1 cellular context compared by ENCODE assay signal in genomic region chr9:91117959-91118651, GRCh38.
TF ChIP-seq lines count a peak whose summit lies in the region.

No MANE protein-coding gene starts in this region.

TF ChIP-seq in WTC11, 78 proteins besides CTCF, POLR2A, EP300 and RAD21 (continued from another document):
- TF ChIP-seq ZNF281 (CRISPR knock-in tag; IDR thresholded peaks at IDR 0.05) (0 out of 2 replicates have a peak, but pooled peaks have one; percentile 30), NFYB (CRISPR knock-in tag; conservative IDR thresholded peaks at IDR 0.05; ENCODE audit: low read depth) (no peak; the same call in 1 of the 2 replicates), STAT6 (CRISPR knock-in tag; conservative IDR thresholded peaks at IDR 0.05; ENCODE audit: low read depth) (no peak), OVOL2 (CRISPR knock-in tag; IDR thresholded peaks at IDR 0.05; ENCODE audit: borderline replicate concordance) (no peak), PRRX2 (CRISPR knock-in tag; IDR thresholded peaks at IDR 0.05) (no peak), KAT7 (CRISPR knock-in tag; IDR thresholded peaks at IDR 0.05; ENCODE audit: borderline replicate concordance) (no peak), E2F1 (CRISPR knock-in tag; IDR thresholded peaks at IDR 0.05) (peak; percentile 81; the same call in 1 of the 2 replicates), ETV6 (CRISPR knock-in tag; IDR thresholded peaks at IDR 0.05) (no peak), FOXK1 (CRISPR knock-in tag; IDR thresholded peaks at IDR 0.05) (no peak), ZNF317 (CRISPR knock-in tag; IDR thresholded peaks at IDR 0.05; ENCODE audit: borderline replicate concordance, low read depth) (no peak), GTF2I (CRISPR knock-in tag; conservative IDR thresholded peaks at IDR 0.05) (no peak), RORB (CRISPR knock-in tag; IDR thresholded peaks at IDR 0.05) (no peak), TCF7 (CRISPR knock-in tag; IDR thresholded peaks at IDR 0.05; ENCODE audit: low read depth) (no peak), ZNF396 (CRISPR knock-in tag; IDR thresholded peaks at IDR 0.05; ENCODE audit: borderline replicate concordance) (no peak), ZNF416 (CRISPR knock-in tag; IDR thresholded peaks at IDR 0.05) (no peak)
